In the genomic region with DNA sequence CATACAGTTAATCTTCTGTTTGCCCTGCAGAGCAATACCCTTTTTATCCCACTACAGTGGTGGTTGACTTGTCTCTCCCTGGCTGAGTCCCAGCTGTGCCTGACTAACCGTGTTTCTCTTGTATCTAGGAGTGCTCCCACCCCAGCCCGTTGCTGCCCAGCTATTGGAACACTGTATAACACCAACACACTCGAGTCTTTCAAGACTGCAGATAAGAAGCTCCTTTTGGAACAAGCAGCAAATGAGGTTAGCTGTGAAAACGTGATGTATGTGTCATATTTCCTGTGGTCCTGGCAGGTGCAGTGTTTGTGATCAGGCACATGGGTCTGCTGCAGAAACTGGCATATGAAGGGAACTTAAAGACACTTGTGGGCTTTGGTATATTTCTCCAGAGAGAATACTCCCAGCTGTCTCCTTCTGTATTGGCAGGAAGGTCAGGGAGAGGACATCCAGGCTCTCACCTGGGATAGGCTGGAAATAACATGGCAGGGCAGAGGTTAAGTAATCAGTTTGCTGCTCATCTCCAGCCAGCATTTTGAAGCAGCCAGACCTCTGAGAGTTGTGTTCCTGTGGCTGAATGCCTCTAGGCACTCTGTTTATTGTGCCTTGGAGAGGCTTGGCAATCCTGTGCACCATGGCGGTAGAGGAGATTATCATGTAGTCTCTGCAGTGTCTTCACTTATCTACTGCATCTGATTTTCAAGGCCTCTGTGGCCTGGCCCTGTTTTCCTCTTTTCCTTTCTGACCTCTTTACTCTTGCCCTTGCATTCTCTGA, we compare ENCODE assay signal across 8 cellular contexts. TPM values are rescaled to one million over a fixed set of nuclear protein-coding genes. Genes with fewer than 3 reads are reported as not detected.
DNase-seq lines count a peak whose midpoint lies in the region; TF ChIP-seq lines count a peak whose summit lies in the region.

No MANE protein-coding gene starts in this region.

- H3K27me3 ChIP-seq in left ventricle myocardium inferior (ENCODE audit: low read depth) (no peaks in the 10 kb centered on the region), testis (no peaks in the 10 kb centered on the region)

- peak overlapping the region; percentile 38 for H3K27ac ChIP-seq in left ventricle myocardium inferior (replicated peaks)
- no peak overlapping the region for H3K27ac ChIP-seq in testis

- H3K4me1 ChIP-seq in left ventricle myocardium inferior: peaks cover 25% of the 10 kb centered on the region
- H3K4me1 ChIP-seq in testis: peaks cover 10% of the 10 kb centered on the region

- H3K36me3 ChIP-seq in left ventricle myocardium inferior (peaks cover 61% of the 10 kb centered on the region), testis (ENCODE audit: low read depth, missing control alignments) (no peaks in the 10 kb centered on the region)

- no peak overlapping the region for H3K4me3 ChIP-seq in left ventricle myocardium inferior
- no peak overlapping the region for H3K4me3 ChIP-seq in testis

- WGBS in testis, 2 donors: 41 to 53% methylated on average over 5 of the region's 5 CpGs

- TF ChIP-seq POLR2A in testis (IDR thresholded peaks at IDR 0.05): no peak

- intact Hi-C loops in left ventricle myocardium inferior (cut with micrococcal nuclease): no loop called here
- intact Hi-C loops in testis (cut with DNase I; ENCODE audit: low total_unique reads): no loop called here

- no peaks in the 10 kb centered on the region for H3K9me3 ChIP-seq in left ventricle myocardium inferior (replicated peaks)
- no peaks in the 10 kb centered on the region for H3K9me3 ChIP-seq in testis

- DNase-seq in activated T-cell treated with anti-CD3 and anti-CD28 coated beads for 24 hours (ENCODE audit: low read depth) (peak; percentile 32), left ventricle myocardium inferior (no peak), testis (peak; percentile 25), DMS153 (lab: John Stamatoyannopoulos, UW) (no peak), NCI-H748 treated with DMSO at 0.1 percent for 48 hours (lab: John Stamatoyannopoulos, UW) (no peak), foreskin melanocyte (no peak)
- no peak for DNase-seq in activated T-cell treated with anti-CD3 and anti-CD28 coated beads, Interleukin-2, amount 50 U/mL, for 1 hour
- peak; percentile 18 to 35 for DNase-seq in activated CD4-positive, alpha-beta T cell treated with anti-CD3 and anti-CD28 coated beads, Interleukin-2, amount 50 U/mL, for 48 hours

- no peak for TF ChIP-seq CTCF in left ventricle myocardium inferior (IDR thresholded peaks at IDR 0.05; ENCODE audit: borderline replicate concordance)
- TF ChIP-seq CTCF in testis (IDR thresholded peaks at IDR 0.05): no peak

RNA-seq across cellular contexts. Expression of gene ATG7, which starts 34.8 kb away (rescaled TPM):
- total RNA-seq in left ventricle myocardium inferior (15.7 TPM), testis (10 to 100 TPM; 86.0 to 95.4 TPM)
- 52.9 TPM for polyA plus RNA-seq in testis (ENCODE audit: insufficient read depth, low read depth, low replicate concordance)

Comparison
In these comparisons a context has a peak if more than half of its experiments do, and no peak if none do; other contexts are left out.
1. DNase-seq: peak in activated T-cell treated with anti-CD3 and anti-CD28 coated beads for 24 hours (single experiment), activated CD4-positive, alpha-beta T cell treated with anti-CD3 and anti-CD28 coated beads, Interleukin-2, amount 50 U/mL, for 48 hours (2 of 2) and testis (single experiment); none in activated T-cell treated with anti-CD3 and anti-CD28 coated beads, Interleukin-2, amount 50 U/mL, for 1 hour (single experiment), left ventricle myocardium inferior (single experiment), DMS153 (single experiment), NCI-H748 treated with DMSO at 0.1 percent for 48 hours (single experiment) and foreskin melanocyte (single experiment).